ENCODE assay signal across 1 cellular context in the genomic region with DNA sequence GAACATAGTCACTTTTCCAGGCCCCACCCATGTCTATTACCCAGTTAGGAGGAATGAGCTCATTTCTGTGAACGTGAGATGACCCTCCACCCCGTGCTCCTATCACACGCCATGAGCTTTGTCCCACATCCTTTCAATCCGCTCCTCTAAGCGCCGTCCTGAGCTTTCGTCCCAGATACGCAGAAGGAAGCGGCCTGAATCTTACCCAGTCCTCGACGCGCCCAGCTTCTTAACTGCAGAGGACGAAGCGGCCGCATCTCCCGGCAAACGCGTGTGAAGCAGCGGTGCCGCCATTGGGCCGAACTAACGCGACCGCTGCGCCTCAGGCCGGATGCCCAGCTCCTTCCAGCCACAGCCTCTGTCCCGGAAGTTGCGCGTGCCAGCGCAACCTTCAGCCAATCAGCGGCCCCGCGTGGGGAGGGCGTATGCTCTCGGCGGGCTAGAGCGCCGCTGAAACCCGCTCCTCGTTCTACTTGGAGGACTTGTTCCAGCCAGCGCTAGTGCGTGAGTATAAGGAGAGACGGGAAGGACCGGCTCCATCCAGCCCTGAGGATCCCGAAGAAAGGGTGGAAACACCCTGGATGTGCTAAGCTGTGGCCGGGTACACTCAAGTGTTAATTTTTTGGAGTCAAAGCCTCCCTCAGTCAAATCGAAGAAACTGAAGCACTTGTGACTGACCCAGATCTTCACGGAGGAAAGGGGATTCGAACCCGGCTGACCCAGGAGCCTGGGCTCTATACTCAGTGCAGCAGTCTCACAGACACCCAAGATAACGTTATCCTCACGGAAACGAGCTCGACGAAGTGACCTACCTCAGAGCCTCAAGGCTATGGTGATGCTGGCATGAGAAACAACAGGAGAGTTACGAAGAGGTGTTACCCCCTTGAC.
TF ChIP-seq lines count a peak whose summit lies in the region.

A gene with protein sequence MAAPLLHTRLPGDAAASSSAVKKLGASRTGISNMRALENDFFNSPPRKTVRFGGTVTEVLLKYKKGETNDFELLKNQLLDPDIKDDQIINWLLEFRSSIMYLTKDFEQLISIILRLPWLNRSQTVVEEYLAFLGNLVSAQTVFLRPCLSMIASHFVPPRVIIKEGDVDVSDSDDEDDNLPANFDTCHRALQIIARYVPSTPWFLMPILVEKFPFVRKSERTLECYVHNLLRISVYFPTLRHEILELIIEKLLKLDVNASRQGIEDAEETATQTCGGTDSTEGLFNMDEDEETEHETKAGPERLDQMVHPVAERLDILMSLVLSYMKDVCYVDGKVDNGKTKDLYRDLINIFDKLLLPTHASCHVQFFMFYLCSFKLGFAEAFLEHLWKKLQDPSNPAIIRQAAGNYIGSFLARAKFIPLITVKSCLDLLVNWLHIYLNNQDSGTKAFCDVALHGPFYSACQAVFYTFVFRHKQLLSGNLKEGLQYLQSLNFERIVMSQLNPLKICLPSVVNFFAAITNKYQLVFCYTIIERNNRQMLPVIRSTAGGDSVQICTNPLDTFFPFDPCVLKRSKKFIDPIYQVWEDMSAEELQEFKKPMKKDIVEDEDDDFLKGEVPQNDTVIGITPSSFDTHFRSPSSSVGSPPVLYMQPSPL (minus strand): TSS at position 333 of the 888 bp plus-strand sequence. CDS start 39 bp downstream, at position 294.

TF ChIP-seq in GM12878, 131 proteins besides CTCF, POLR2A, EP300 and RAD21 (continued from another document):
- 0 out of 2 replicates have a peak, but pooled peaks have one; percentile 15 for TF ChIP-seq IRF4 (IDR thresholded peaks at IDR 0.05; ENCODE audit: low read depth, low read length)
- TF ChIP-seq POU2F2 (IDR thresholded peaks at IDR 0.05; ENCODE audit: borderline replicate concordance, low read depth, low read length), result peak; percentile 62; the same call in 1 of the 3 replicates
- peak; percentile 83 for TF ChIP-seq TAF1 (IDR thresholded peaks at IDR 0.05; ENCODE audit: borderline replicate concordance, low read depth, low read length)
- TF ChIP-seq MXI1 (IDR thresholded peaks at IDR 0.05; ENCODE audit: low read depth, low read length), result peak; percentile 76; the same call in 1 of the 2 replicates
- peak; percentile 94 for TF ChIP-seq POLR2AphosphoS5 (IDR thresholded peaks at IDR 0.05; ENCODE audit: low read length)
- TF ChIP-seq POLR2AphosphoS2 (IDR thresholded peaks at IDR 0.05; ENCODE audit: low read depth, low read length), result peak; percentile 82
- peak; percentile 83 for TF ChIP-seq GABPA (IDR thresholded peaks at IDR 0.05; ENCODE audit: low read depth)
- TF ChIP-seq NR2C1 (IDR thresholded peaks at IDR 0.05), result peak; percentile 78
- TF ChIP-seq, protein P1, sequence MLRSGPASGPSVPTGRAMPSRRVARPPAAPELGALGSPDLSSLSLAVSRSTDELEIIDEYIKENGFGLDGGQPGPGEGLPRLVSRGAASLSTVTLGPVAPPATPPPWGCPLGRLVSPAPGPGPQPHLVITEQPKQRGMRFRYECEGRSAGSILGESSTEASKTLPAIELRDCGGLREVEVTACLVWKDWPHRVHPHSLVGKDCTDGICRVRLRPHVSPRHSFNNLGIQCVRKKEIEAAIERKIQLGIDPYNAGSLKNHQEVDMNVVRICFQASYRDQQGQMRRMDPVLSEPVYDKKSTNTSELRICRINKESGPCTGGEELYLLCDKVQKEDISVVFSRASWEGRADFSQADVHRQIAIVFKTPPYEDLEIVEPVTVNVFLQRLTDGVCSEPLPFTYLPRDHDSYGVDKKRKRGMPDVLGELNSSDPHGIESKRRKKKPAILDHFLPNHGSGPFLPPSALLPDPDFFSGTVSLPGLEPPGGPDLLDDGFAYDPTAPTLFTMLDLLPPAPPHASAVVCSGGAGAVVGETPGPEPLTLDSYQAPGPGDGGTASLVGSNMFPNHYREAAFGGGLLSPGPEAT (IDR thresholded peaks at IDR 0.05; ENCODE audit: low read depth), result peak; percentile 70; the same call in 1 of the 2 replicates
- TF ChIP-seq, protein P2, sequence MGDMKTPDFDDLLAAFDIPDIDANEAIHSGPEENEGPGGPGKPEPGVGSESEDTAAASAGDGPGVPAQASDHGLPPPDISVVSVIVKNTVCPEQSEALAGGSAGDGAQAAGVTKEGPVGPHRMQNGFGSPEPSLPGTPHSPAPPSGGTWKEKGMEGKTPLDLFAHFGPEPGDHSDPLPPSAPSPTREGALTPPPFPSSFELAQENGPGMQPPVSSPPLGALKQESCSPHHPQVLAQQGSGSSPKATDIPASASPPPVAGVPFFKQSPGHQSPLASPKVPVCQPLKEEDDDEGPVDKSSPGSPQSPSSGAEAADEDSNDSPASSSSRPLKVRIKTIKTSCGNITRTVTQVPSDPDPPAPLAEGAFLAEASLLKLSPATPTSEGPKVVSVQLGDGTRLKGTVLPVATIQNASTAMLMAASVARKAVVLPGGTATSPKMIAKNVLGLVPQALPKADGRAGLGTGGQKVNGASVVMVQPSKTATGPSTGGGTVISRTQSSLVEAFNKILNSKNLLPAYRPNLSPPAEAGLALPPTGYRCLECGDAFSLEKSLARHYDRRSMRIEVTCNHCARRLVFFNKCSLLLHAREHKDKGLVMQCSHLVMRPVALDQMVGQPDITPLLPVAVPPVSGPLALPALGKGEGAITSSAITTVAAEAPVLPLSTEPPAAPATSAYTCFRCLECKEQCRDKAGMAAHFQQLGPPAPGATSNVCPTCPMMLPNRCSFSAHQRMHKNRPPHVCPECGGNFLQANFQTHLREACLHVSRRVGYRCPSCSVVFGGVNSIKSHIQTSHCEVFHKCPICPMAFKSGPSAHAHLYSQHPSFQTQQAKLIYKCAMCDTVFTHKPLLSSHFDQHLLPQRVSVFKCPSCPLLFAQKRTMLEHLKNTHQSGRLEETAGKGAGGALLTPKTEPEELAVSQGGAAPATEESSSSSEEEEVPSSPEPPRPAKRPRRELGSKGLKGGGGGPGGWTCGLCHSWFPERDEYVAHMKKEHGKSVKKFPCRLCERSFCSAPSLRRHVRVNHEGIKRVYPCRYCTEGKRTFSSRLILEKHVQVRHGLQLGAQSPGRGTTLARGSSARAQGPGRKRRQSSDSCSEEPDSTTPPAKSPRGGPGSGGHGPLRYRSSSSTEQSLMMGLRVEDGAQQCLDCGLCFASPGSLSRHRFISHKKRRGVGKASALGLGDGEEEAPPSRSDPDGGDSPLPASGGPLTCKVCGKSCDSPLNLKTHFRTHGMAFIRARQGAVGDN (IDR thresholded peaks at IDR 0.05), result 0 out of 2 replicates have a peak, but pooled peaks have one; percentile 19
- peak; percentile 89 for TF ChIP-seq SMAD5 (IDR thresholded peaks at IDR 0.05; ENCODE audit: low read depth)
- TF ChIP-seq CREB1 (IDR thresholded peaks at IDR 0.05; ENCODE audit: low read depth), result peak; percentile 73
- TF ChIP-seq SP1 (IDR thresholded peaks at IDR 0.05; ENCODE audit: low read depth, low read length), result peak; percentile 23
- peak; percentile 71 for TF ChIP-seq IKZF1 (conservative IDR thresholded peaks at IDR 0.05)
- TF ChIP-seq, protein P3, sequence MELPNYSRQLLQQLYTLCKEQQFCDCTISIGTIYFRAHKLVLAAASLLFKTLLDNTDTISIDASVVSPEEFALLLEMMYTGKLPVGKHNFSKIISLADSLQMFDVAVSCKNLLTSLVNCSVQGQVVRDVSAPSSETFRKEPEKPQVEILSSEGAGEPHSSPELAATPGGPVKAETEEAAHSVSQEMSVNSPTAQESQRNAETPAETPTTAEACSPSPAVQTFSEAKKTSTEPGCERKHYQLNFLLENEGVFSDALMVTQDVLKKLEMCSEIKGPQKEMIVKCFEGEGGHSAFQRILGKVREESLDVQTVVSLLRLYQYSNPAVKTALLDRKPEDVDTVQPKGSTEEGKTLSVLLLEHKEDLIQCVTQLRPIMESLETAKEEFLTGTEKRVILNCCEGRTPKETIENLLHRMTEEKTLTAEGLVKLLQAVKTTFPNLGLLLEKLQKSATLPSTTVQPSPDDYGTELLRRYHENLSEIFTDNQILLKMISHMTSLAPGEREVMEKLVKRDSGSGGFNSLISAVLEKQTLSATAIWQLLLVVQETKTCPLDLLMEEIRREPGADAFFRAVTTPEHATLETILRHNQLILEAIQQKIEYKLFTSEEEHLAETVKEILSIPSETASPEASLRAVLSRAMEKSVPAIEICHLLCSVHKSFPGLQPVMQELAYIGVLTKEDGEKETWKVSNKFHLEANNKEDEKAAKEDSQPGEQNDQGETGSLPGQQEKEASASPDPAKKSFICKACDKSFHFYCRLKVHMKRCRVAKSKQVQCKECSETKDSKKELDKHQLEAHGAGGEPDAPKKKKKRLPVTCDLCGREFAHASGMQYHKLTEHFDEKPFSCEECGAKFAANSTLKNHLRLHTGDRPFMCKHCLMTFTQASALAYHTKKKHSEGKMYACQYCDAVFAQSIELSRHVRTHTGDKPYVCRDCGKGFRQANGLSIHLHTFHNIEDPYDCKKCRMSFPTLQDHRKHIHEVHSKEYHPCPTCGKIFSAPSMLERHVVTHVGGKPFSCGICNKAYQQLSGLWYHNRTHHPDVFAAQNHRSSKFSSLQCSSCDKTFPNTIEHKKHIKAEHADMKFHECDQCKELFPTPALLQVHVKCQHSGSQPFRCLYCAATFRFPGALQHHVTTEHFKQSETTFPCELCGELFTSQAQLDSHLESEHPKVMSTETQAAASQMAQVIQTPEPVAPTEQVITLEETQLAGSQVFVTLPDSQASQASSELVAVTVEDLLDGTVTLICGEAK (IDR thresholded peaks at IDR 0.05; ENCODE audit: borderline replicate concordance), result peak; percentile 88
- peak; percentile 53; the same call in 1 of the 2 replicates for TF ChIP-seq BACH1 (IDR thresholded peaks at IDR 0.05; ENCODE audit: borderline replicate concordance)
- TF ChIP-seq FOXK2 (IDR thresholded peaks at IDR 0.05), result 0 out of 2 replicates have a peak, but pooled peaks have one; percentile 36
- peak; percentile 60 for TF ChIP-seq RUNX3 (IDR thresholded peaks at IDR 0.05; ENCODE audit: low read length)
- TF ChIP-seq CREM (IDR thresholded peaks at IDR 0.05; ENCODE audit: low read depth), result peak; percentile 84
